Comparison of ENCODE assay signal across 28 cellular contexts in genomic region chr2:197993363-197993762, GRCh38.
A peak's percentile ranks its signal among the peaks of the same experiment; 100 is the strongest.
DNase-seq lines count a peak whose midpoint lies in the region; ATAC-seq, FAIRE-seq and TF ChIP-seq lines count a peak whose summit lies in the region.
"Had no signal": no experiment of that assay in that cellular context is flagged by ENCODE, and none has a peak within 500 bp of the region (broad histone marks: within the 10 kb centered on the region; RNA-seq: fewer than 3 reads in every experiment).

No MANE protein-coding gene starts in this region.

- TF ChIP-seq CTCF in esophagus squamous epithelium (IDR thresholded peaks at IDR 0.05), result no peak

- DNase-seq in CD4-positive, CD25-positive, alpha-beta regulatory T cell, result no peak
- DNase-seq in GM12891 (ENCODE audit: insufficient read length, low spot score) (no peak), HCEC 1CT (no peak), esophagus squamous epithelium (lab: John Stamatoyannopoulos, UW) (no peak)
- no peak for DNase-seq in activated CD4-positive, CD25-positive, alpha-beta regulatory T cell treated with anti-CD3 and anti-CD28 coated beads, Interleukin-2, amount 50 U/mL, for 72 hours
- DNase-seq: activated CD4-positive, alpha-beta T cell treated with anti-CD3 and anti-CD28 coated beads, Interleukin-2, amount 50 U/mL, for 1 hour; activated CD8-positive, alpha-beta memory T cell treated with anti-CD3 and anti-CD28 coated beads, Interleukin-2, amount 10 ng/mL, durations not matched to agents 7 days and 5 days; activated naive CD4-positive, alpha-beta T cell treated with anti-CD3 and anti-CD28 coated beads, Interleukin-2, amount 50 U/mL, for 16 hours; aorta; DMS153; H9; immature natural killer cell; left cardiac atrium; NCI-H146; NCI-H446 treated with DMSO at 0.1 percent for 48 hours; NCI-H774; ovary; Peyer's patch; SHP77 treated with DMSO at 0.1 percent for 48 hours; stimulated activated naive B cell treated with anti-CD40 and anti-IgM and Interleukin-4, amounts not matched to agents 10 μg/mL and 1 μg/mL and 100 μg/mL, for 72 hours had no signal

- H3K36me3 Mint-ChIP-seq in CD4-positive, CD25-positive, alpha-beta regulatory T cell, result peaks cover 34% of the 10 kb centered on the region
- H3K36me3 Mint-ChIP-seq: activated CD8-positive, alpha-beta memory T cell treated with anti-CD3 and anti-CD28 coated beads, Interleukin-2, amount 10 ng/mL, durations not matched to agents 7 days and 5 days; IgD-negative memory B cell; immature natural killer cell; stimulated activated naive B cell treated with anti-CD40 and anti-IgM and Interleukin-4, amounts not matched to agents 10 μg/mL and 1 μg/mL and 100 μg/mL, for 72 hours had no signal

- H3K9me3 Mint-ChIP-seq in CD4-positive, CD25-positive, alpha-beta regulatory T cell, result peaks cover 3 to 17% (median 4%) of the 10 kb centered on the region in 7 donors

- H3K9me3 ChIP-seq in CD4-positive, CD25-positive, alpha-beta regulatory T cell (ENCODE audit: control insufficient read depth in 2 of 2, low read length in 2 of 2), result peaks cover 0 to 4% of the 10 kb centered on the region in 2 experiments
- H3K9me3 ChIP-seq in esophagus squamous epithelium, result no peaks in the 10 kb centered on the region
- H3K9me3 ChIP-seq: BLaER1, ovary, Peyer's patch had no signal

- no peak overlapping the region for H3K4me3 ChIP-seq in CD4-positive, CD25-positive, alpha-beta regulatory T cell (ENCODE audit: low read depth, low read length)
- H3K4me3 ChIP-seq in esophagus squamous epithelium, result no peak overlapping the region
- H3K4me3 ChIP-seq: BLaER1, ovary, Peyer's patch, skin epidermis had no signal

- H3K4me3 Mint-ChIP-seq in CD4-positive, CD25-positive, alpha-beta regulatory T cell, result peak overlapping the region in 3 of 4 donors; percentile 46 to 68 (median 53)
- H3K4me3 Mint-ChIP-seq: activated CD8-positive, alpha-beta memory T cell treated with anti-CD3 and anti-CD28 coated beads, Interleukin-2, amount 10 ng/mL, durations not matched to agents 7 days and 5 days; activated T-helper 1 cell treated with anti-CD3 and anti-CD28 coated beads, Interleukin-12 subunit alpha, Interleukin-12 subunit beta, Interleukin-2, Interleukin-4 antibody, amounts not matched to agents 30 ng/mL and 10 ng/mL and 1 ng/mL, durations not matched to agents 14 hours and 24 hours and 36 hours; H9; immature natural killer cell; stimulated activated naive B cell treated with anti-CD40 and anti-IgM and Interleukin-4, amounts not matched to agents 10 μg/mL and 1 μg/mL and 100 μg/mL, for 72 hours had no signal

- H3K27ac Mint-ChIP-seq in CD4-positive, CD25-positive, alpha-beta regulatory T cell, result peak overlapping the region; percentile 71 to 99 (median 81)
- H3K27ac Mint-ChIP-seq: activated CD8-positive, alpha-beta memory T cell treated with anti-CD3 and anti-CD28 coated beads, Interleukin-2, amount 10 ng/mL, durations not matched to agents 7 days and 5 days; activated T-helper 1 cell treated with anti-CD3 and anti-CD28 coated beads, Interleukin-12 subunit alpha, Interleukin-12 subunit beta, Interleukin-2, Interleukin-4 antibody, amounts not matched to agents 30 ng/mL and 10 ng/mL and 1 ng/mL, durations not matched to agents 14 hours and 24 hours and 36 hours; H9; stimulated activated naive B cell treated with anti-CD40 and anti-IgM and Interleukin-4, amounts not matched to agents 10 μg/mL and 1 μg/mL and 100 μg/mL, for 72 hours had no signal

- ATAC-seq in CD4-positive, CD25-positive, alpha-beta regulatory T cell (ENCODE audit: low read depth in 2 of 2), result no peak
- ATAC-seq in GM21528 (IDR thresholded peaks at IDR 0.05; ENCODE audit: low FRiP score, unreplicated experiment) (peak; percentile 32), HG03439 (IDR thresholded peaks at IDR 0.05; ENCODE audit: unreplicated experiment) (peak; percentile 48), HG03571 (IDR thresholded peaks at IDR 0.05; ENCODE audit: unreplicated experiment) (no peak)
- ATAC-seq: activated CD8-positive, alpha-beta memory T cell treated with anti-CD3 and anti-CD28 coated beads, Interleukin-2, amount 10 ng/mL, durations not matched to agents 7 days and 5 days; left cardiac atrium; stimulated activated naive B cell treated with anti-CD40 and anti-IgM and Interleukin-4, amounts not matched to agents 10 μg/mL and 1 μg/mL and 100 μg/mL, for 72 hours had no signal

- H3K36me3 ChIP-seq in CD4-positive, CD25-positive, alpha-beta regulatory T cell (ENCODE audit: control insufficient read depth, insufficient read depth, low read length), result peaks cover 3% of the 10 kb centered on the region
- no peaks in the 10 kb centered on the region for H3K36me3 ChIP-seq in esophagus squamous epithelium
- H3K36me3 ChIP-seq: BLaER1, ovary, Peyer's patch had no signal

- peak; percentile 41 for FAIRE-seq in GM12891 (lab: Jason Lieb, UNC)
- FAIRE-seq: bronchial epithelial cell had no signal

- intact Hi-C loops in esophagus squamous epithelium (cut with DNase I), result no loop called here

- H3K27me3 ChIP-seq in CD4-positive, CD25-positive, alpha-beta regulatory T cell (ENCODE audit: control insufficient read depth, insufficient read depth, low read length), result no peaks in the 10 kb centered on the region
- no peaks in the 10 kb centered on the region for H3K27me3 ChIP-seq in esophagus squamous epithelium
- H3K27me3 ChIP-seq: BLaER1, ovary, Peyer's patch had no signal

- H3K27ac ChIP-seq in CD4-positive, CD25-positive, alpha-beta regulatory T cell (ENCODE audit: insufficient read depth, low read length, poor library complexity, severe bottlenecking), result no peak overlapping the region
- H3K27ac ChIP-seq in esophagus squamous epithelium, result no peak overlapping the region
- H3K27ac ChIP-seq: BLaER1, ovary, Peyer's patch, skin epidermis had no signal

- H3K4me1 Mint-ChIP-seq in CD4-positive, CD25-positive, alpha-beta regulatory T cell, result peaks cover 58 to 88% (median 64%) of the 10 kb centered on the region in 4 donors
- H3K4me1 Mint-ChIP-seq: activated CD8-positive, alpha-beta memory T cell treated with anti-CD3 and anti-CD28 coated beads, Interleukin-2, amount 10 ng/mL, durations not matched to agents 7 days and 5 days; immature natural killer cell; stimulated activated naive B cell treated with anti-CD40 and anti-IgM and Interleukin-4, amounts not matched to agents 10 μg/mL and 1 μg/mL and 100 μg/mL, for 72 hours had no signal

- no peaks in the 10 kb centered on the region for H3K27me3 Mint-ChIP-seq in CD4-positive, CD25-positive, alpha-beta regulatory T cell
- H3K27me3 Mint-ChIP-seq: activated CD8-positive, alpha-beta memory T cell treated with anti-CD3 and anti-CD28 coated beads, Interleukin-2, amount 10 ng/mL, durations not matched to agents 7 days and 5 days; IgD-negative memory B cell had no signal

- peaks cover 58% of the 10 kb centered on the region for H3K4me1 ChIP-seq in CD4-positive, CD25-positive, alpha-beta regulatory T cell (ENCODE audit: control insufficient read depth, insufficient read depth, low read length, poor library complexity, severe bottlenecking)
- no peaks in the 10 kb centered on the region for H3K4me1 ChIP-seq in esophagus squamous epithelium
- H3K4me1 ChIP-seq: BLaER1, Peyer's patch had no signal

- TF ChIP-seq POLR2A in GM12891 (IDR thresholded peaks at IDR 0.05; ENCODE audit: low read depth, low read length) (no peak), esophagus squamous epithelium (IDR thresholded peaks at IDR 0.05) (no peak)

TF ChIP-seq in GM12891, 5 proteins besides CTCF, POLR2A, EP300 and RAD21:
- TF ChIP-seq PAX5 (IDR thresholded peaks at IDR 0.05; ENCODE audit: insufficient read depth, low read length, severe bottlenecking), result no peak
TF ChIP-seq in GM12891: peak in this region for 0.

Comparison
In these comparisons a context has a peak if more than half of its experiments do, and no peak if none do; other contexts are left out.
1. ATAC-seq: peak in GM21528 (single experiment) and HG03439 (single experiment); none in CD4-positive, CD25-positive, alpha-beta regulatory T cell (0 of 2) and HG03571 (single experiment).